In genomic region chr4:54064317-54065275, GRCh38 we compare ENCODE assay signal across 1 cellular context.
TF ChIP-seq lines count a peak whose summit lies in the region.

CHIC2 (minus strand) TSS chr4:54064605; CDS start chr4:54064300, 305 bp downstream.

TF ChIP-seq in HepG2, 621 proteins besides CTCF, POLR2A, EP300 and RAD21 (continued from another document and continues in another):
- TF ChIP-seq TFDP2 (CRISPR knock-in tag; IDR thresholded peaks at IDR 0.05), result peak; percentile 73; the same call in 1 of the 2 replicates
- TF ChIP-seq ZFYVE20 (CRISPR knock-in tag; IDR thresholded peaks at IDR 0.05; ENCODE audit: borderline replicate concordance, low read depth), result no peak
- peak; percentile 71 for TF ChIP-seq THAP11 (CRISPR knock-in tag; IDR thresholded peaks at IDR 0.05)
- no peak for TF ChIP-seq TERF1 (CRISPR knock-in tag; IDR thresholded peaks at IDR 0.05)
- TF ChIP-seq, protein P1, sequence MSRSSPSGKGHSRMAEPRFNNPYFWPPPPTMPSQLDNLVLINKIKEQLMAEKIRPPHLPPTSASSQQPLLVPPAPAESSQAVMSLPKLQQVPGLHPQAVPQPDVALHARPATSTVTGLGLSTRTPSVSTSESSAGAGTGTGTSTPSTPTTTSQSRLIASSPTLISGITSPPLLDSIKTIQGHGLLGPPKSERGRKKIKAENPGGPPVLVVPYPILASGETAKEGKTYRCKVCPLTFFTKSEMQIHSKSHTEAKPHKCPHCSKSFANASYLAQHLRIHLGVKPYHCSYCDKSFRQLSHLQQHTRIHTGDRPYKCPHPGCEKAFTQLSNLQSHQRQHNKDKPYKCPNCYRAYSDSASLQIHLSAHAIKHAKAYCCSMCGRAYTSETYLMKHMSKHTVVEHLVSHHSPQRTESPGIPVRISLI (CRISPR knock-in tag; IDR thresholded peaks at IDR 0.05; ENCODE audit: borderline replicate concordance), result peak; percentile 13; the same call in 1 of the 2 replicates
- TF ChIP-seq ZNF430 (CRISPR knock-in tag; IDR thresholded peaks at IDR 0.05), result peak; percentile 32; the same call in 1 of the 2 replicates
- TF ChIP-seq ZNF510 (CRISPR knock-in tag; IDR thresholded peaks at IDR 0.05; ENCODE audit: low read depth), result 0 out of 2 replicates have a peak, but pooled peaks have one; percentile 85
- TF ChIP-seq, protein P2, sequence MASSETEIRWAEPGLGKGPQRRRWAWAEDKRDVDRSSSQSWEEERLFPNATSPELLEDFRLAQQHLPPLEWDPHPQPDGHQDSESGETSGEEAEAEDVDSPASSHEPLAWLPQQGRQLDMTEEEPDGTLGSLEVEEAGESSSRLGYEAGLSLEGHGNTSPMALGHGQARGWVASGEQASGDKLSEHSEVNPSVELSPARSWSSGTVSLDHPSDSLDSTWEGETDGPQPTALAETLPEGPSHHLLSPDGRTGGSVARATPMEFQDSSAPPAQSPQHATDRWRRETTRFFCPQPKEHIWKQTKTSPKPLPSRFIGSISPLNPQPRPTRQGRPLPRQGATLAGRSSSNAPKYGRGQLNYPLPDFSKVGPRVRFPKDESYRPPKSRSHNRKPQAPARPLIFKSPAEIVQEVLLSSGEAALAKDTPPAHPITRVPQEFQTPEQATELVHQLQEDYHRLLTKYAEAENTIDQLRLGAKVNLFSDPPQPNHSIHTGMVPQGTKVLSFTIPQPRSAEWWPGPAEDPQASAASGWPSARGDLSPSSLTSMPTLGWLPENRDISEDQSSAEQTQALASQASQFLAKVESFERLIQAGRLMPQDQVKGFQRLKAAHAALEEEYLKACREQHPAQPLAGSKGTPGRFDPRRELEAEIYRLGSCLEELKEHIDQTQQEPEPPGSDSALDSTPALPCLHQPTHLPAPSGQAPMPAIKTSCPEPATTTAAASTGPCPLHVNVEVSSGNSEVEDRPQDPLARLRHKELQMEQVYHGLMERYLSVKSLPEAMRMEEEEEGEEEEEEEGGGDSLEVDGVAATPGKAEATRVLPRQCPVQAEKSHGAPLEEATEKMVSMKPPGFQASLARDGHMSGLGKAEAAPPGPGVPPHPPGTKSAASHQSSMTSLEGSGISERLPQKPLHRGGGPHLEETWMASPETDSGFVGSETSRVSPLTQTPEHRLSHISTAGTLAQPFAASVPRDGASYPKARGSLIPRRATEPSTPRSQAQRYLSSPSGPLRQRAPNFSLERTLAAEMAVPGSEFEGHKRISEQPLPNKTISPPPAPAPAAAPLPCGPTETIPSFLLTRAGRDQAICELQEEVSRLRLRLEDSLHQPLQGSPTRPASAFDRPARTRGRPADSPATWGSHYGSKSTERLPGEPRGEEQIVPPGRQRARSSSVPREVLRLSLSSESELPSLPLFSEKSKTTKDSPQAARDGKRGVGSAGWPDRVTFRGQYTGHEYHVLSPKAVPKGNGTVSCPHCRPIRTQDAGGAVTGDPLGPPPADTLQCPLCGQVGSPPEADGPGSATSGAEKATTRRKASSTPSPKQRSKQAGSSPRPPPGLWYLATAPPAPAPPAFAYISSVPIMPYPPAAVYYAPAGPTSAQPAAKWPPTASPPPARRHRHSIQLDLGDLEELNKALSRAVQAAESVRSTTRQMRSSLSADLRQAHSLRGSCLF (CRISPR knock-in tag; IDR thresholded peaks at IDR 0.05; ENCODE audit: borderline replicate concordance), result no peak
- TF ChIP-seq, protein P3, sequence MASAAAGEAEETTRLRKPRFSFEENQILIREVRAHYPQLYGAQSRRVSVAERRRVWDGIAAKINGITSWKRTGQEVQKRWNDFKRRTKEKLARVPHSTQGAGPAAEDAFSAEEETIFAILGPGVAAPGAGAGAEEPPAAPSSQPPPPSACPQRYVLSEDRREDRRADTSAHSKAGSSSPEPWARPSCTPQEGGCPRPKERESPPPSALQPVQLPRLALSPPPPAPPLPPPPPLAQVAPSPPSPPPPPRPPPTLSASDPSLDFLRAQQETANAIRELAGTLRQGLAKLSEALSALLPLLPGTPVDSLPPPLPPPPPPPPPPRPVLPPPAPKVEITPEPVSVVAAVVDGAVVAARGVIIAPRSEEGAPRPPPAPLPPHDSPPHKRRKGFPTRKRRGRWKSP (CRISPR knock-in tag; IDR thresholded peaks at IDR 0.05), result peak; percentile 58; the same call in 1 of the 2 replicates
- peak; percentile 71; the same call in 1 of the 2 replicates for TF ChIP-seq KMT2A (CRISPR knock-in tag; IDR thresholded peaks at IDR 0.05)
- TF ChIP-seq SP4 (CRISPR knock-in tag; IDR thresholded peaks at IDR 0.05), result peak; percentile 57; the same call in 1 of the 2 replicates
- no peak for TF ChIP-seq ZNF746 (CRISPR knock-in tag; IDR thresholded peaks at IDR 0.05)
- TF ChIP-seq ZNF276 (CRISPR knock-in tag; IDR thresholded peaks at IDR 0.05; ENCODE audit: low read depth), result no peak
- peak; percentile 94 for TF ChIP-seq CHD2 (IDR thresholded peaks at IDR 0.05; ENCODE audit: low read depth, low read length)
- peak; percentile 54; the same call in 1 of the 2 replicates for TF ChIP-seq ZFP90 (CRISPR knock-in tag; IDR thresholded peaks at IDR 0.05; ENCODE audit: borderline replicate concordance)
- peak; percentile 75 for TF ChIP-seq CCDC6 (CRISPR knock-in tag; IDR thresholded peaks at IDR 0.05)
- TF ChIP-seq, protein P4, sequence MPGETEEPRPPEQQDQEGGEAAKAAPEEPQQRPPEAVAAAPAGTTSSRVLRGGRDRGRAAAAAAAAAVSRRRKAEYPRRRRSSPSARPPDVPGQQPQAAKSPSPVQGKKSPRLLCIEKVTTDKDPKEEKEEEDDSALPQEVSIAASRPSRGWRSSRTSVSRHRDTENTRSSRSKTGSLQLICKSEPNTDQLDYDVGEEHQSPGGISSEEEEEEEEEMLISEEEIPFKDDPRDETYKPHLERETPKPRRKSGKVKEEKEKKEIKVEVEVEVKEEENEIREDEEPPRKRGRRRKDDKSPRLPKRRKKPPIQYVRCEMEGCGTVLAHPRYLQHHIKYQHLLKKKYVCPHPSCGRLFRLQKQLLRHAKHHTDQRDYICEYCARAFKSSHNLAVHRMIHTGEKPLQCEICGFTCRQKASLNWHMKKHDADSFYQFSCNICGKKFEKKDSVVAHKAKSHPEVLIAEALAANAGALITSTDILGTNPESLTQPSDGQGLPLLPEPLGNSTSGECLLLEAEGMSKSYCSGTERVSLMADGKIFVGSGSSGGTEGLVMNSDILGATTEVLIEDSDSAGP (CRISPR knock-in tag; IDR thresholded peaks at IDR 0.05; ENCODE audit: borderline replicate concordance), result peak; percentile 80; the same call in 1 of the 2 replicates
- TF ChIP-seq DR1 (CRISPR knock-in tag; IDR thresholded peaks at IDR 0.05), result 0 out of 2 replicates have a peak, but pooled peaks have one; percentile 31
- peak; percentile 66; the same call in 1 of the 2 replicates for TF ChIP-seq ZNF441 (CRISPR knock-in tag; IDR thresholded peaks at IDR 0.05; ENCODE audit: borderline replicate concordance)
- TF ChIP-seq ZNF703 (CRISPR knock-in tag; IDR thresholded peaks at IDR 0.05; ENCODE audit: borderline replicate concordance), result peak; percentile 6; the same call in 1 of the 2 replicates
- peak; percentile 53; the same call in 1 of the 2 replicates for TF ChIP-seq CSRNP1 (CRISPR knock-in tag; IDR thresholded peaks at IDR 0.05)
- 0 out of 2 replicates have a peak, but pooled peaks have one; percentile 7 for TF ChIP-seq SNAI1 (CRISPR knock-in tag; IDR thresholded peaks at IDR 0.05; ENCODE audit: borderline replicate concordance)
- TF ChIP-seq ZNF138 (CRISPR knock-in tag; IDR thresholded peaks at IDR 0.05; ENCODE audit: low read depth), result 0 out of 2 replicates have a peak, but pooled peaks have one; percentile 12
- TF ChIP-seq POLR2AphosphoS5 (IDR thresholded peaks at IDR 0.05; ENCODE audit: low read depth, low read length), result peak; percentile 76
- TF ChIP-seq ZMYM4 (CRISPR knock-in tag; IDR thresholded peaks at IDR 0.05), result peak; percentile 73
- no peak for TF ChIP-seq ZNF773 (CRISPR knock-in tag; IDR thresholded peaks at IDR 0.05; ENCODE audit: borderline replicate concordance)
- TF ChIP-seq MNT (IDR thresholded peaks at IDR 0.05), result 0 out of 2 replicates have a peak, but pooled peaks have one; percentile 25
- TF ChIP-seq ZFP37 (CRISPR knock-in tag; IDR thresholded peaks at IDR 0.05; ENCODE audit: borderline replicate concordance), result no peak
- TF ChIP-seq ZNF75D (CRISPR knock-in tag; IDR thresholded peaks at IDR 0.05; ENCODE audit: borderline replicate concordance), result no peak
- TF ChIP-seq, protein P5, sequence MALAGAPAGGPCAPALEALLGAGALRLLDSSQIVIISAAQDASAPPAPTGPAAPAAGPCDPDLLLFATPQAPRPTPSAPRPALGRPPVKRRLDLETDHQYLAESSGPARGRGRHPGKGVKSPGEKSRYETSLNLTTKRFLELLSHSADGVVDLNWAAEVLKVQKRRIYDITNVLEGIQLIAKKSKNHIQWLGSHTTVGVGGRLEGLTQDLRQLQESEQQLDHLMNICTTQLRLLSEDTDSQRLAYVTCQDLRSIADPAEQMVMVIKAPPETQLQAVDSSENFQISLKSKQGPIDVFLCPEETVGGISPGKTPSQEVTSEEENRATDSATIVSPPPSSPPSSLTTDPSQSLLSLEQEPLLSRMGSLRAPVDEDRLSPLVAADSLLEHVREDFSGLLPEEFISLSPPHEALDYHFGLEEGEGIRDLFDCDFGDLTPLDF (CRISPR knock-in tag; IDR thresholded peaks at IDR 0.05), result 0 out of 2 replicates have a peak, but pooled peaks have one; percentile 41
- TF ChIP-seq AGO2 (optimal IDR thresholded peaks at IDR 0.05; ENCODE audit: low read depth, low read length), result peak; percentile 77
- TF ChIP-seq ZNF770 (CRISPR knock-in tag; IDR thresholded peaks at IDR 0.05), result 0 out of 2 replicates have a peak, but pooled peaks have one; percentile 19
- TF ChIP-seq ZNF772 (CRISPR knock-in tag; IDR thresholded peaks at IDR 0.05), result peak; percentile 8; the same call in 1 of the 2 replicates
